ENCODE assay signal across 24 cellular contexts in genomic region chr3:123055352-123055751, GRCh38. TPM values are rescaled to one million over a fixed set of nuclear protein-coding genes. Genes with fewer than 3 reads are reported as not detected.
"Had no signal": no experiment of that assay in that cellular context is flagged by ENCODE, and none has a peak within 500 bp of the region (broad histone marks: within the 10 kb centered on the region; RNA-seq: fewer than 3 reads in every experiment).

No MANE protein-coding gene starts in this region.

- H2AFZ ChIP-seq: neural progenitor cell had no signal

- H3K27ac ChIP-seq: body of pancreas, neural progenitor cell, right lobe of liver, testis had no signal

- H3K4me3 Mint-ChIP-seq: activated naive CD4-positive, alpha-beta T cell treated with anti-CD3 and anti-CD28 coated beads, Interleukin-2, amount 50 U/mL, for 24 hours; activated T-helper 1 cell treated with anti-CD3 and anti-CD28 coated beads, Interleukin-12 subunit alpha, Interleukin-12 subunit beta, Interleukin-2, Interleukin-4 antibody, amounts not matched to agents 30 ng/mL and 10 ng/mL and 1 ng/mL, durations not matched to agents 14 hours and 24 hours and 36 hours; naive thymus-derived CD4-positive, alpha-beta T cell; neural progenitor cell; type B pancreatic cell; WTC11 had no signal

- H3K27ac Mint-ChIP-seq: activated naive CD4-positive, alpha-beta T cell treated with anti-CD3 and anti-CD28 coated beads, Interleukin-2, amount 50 U/mL, for 24 hours; activated T-helper 1 cell treated with anti-CD3 and anti-CD28 coated beads, Interleukin-12 subunit alpha, Interleukin-12 subunit beta, Interleukin-2, Interleukin-4 antibody, amounts not matched to agents 30 ng/mL and 10 ng/mL and 1 ng/mL, durations not matched to agents 14 hours and 24 hours and 36 hours; neural progenitor cell; type B pancreatic cell; WTC11 had no signal

- H3K9me3 Mint-ChIP-seq: activated naive CD4-positive, alpha-beta T cell treated with anti-CD3 and anti-CD28 coated beads, Interleukin-2, amount 50 U/mL, for 24 hours; activated T-helper 1 cell treated with anti-CD3 and anti-CD28 coated beads, Interleukin-12 subunit alpha, Interleukin-12 subunit beta, Interleukin-2, Interleukin-4 antibody, amounts not matched to agents 30 ng/mL and 10 ng/mL and 1 ng/mL, durations not matched to agents 14 hours and 24 hours and 36 hours; naive thymus-derived CD4-positive, alpha-beta T cell; neural progenitor cell; type B pancreatic cell; WTC11 had no signal

- H3K27me3 Mint-ChIP-seq: activated naive CD4-positive, alpha-beta T cell treated with anti-CD3 and anti-CD28 coated beads, Interleukin-2, amount 50 U/mL, for 24 hours; type B pancreatic cell had no signal

- H3K36me3 Mint-ChIP-seq: activated naive CD4-positive, alpha-beta T cell treated with anti-CD3 and anti-CD28 coated beads, Interleukin-2, amount 50 U/mL, for 24 hours; naive thymus-derived CD4-positive, alpha-beta T cell; neural progenitor cell; type B pancreatic cell; WTC11 had no signal

- H3K4me1 ChIP-seq: right lobe of liver had no signal

- H3K4me3 ChIP-seq: body of pancreas, lung, neural progenitor cell, right lobe of liver, testis had no signal

- H3K9ac ChIP-seq: neural progenitor cell had no signal

- H3K27me3 ChIP-seq: body of pancreas, right lobe of liver, testis had no signal

- H3K4me1 Mint-ChIP-seq: activated naive CD4-positive, alpha-beta T cell treated with anti-CD3 and anti-CD28 coated beads, Interleukin-2, amount 50 U/mL, for 24 hours; naive thymus-derived CD4-positive, alpha-beta T cell; neural progenitor cell had no signal

- DNase-seq: activated gamma-delta T cell; activated T-cell treated with anti-CD3 and anti-CD28 coated beads for 4 hours; anterior cingulate cortex; body of pancreas; dermis blood vessel endothelial cell; effector CD8-positive, alpha-beta T cell; erythroblast; foreskin fibroblast; kidney; naive thymus-derived CD4-positive, alpha-beta T cell; posterior cingulate gyrus; right lobe of liver; small intestine; stimulated activated CD4-positive, alpha-beta T cell treated with anti-CD3 and anti-CD28 coated beads, Interleukin-15, amount 100 ng/mL, for 24 hours; T-helper 1 cell; testis had no signal

- H3K9me3 ChIP-seq: body of pancreas, right lobe of liver, testis had no signal

- H3K36me3 ChIP-seq: neural progenitor cell, right lobe of liver had no signal

- ATAC-seq: body of pancreas; naive thymus-derived CD4-positive, alpha-beta T cell; right lobe of liver; WTC11 had no signal

- H3K4me2 ChIP-seq: neural progenitor cell had no signal

RNA-seq across cellular contexts. Expression of gene SEMA5B, which starts 27.8 kb away (rescaled TPM):
- total RNA-seq: activated T-helper 1 cell treated with anti-CD3 and anti-CD28 coated beads, Interleukin-12 subunit alpha, Interleukin-12 subunit beta, Interleukin-2, Interleukin-4 antibody, amounts not matched to agents 30 ng/mL and 10 ng/mL and 1 ng/mL, durations not matched to agents 14 hours and 24 hours and 36 hours; dermis blood vessel endothelial cell; fibroblast of lung; mesenteric fat pad had no signal
- polyA plus RNA-seq: fibroblast of lung; naive thymus-derived CD4-positive, alpha-beta T cell had no signal
